1 cellular context compared by ENCODE assay signal in the genomic region with DNA sequence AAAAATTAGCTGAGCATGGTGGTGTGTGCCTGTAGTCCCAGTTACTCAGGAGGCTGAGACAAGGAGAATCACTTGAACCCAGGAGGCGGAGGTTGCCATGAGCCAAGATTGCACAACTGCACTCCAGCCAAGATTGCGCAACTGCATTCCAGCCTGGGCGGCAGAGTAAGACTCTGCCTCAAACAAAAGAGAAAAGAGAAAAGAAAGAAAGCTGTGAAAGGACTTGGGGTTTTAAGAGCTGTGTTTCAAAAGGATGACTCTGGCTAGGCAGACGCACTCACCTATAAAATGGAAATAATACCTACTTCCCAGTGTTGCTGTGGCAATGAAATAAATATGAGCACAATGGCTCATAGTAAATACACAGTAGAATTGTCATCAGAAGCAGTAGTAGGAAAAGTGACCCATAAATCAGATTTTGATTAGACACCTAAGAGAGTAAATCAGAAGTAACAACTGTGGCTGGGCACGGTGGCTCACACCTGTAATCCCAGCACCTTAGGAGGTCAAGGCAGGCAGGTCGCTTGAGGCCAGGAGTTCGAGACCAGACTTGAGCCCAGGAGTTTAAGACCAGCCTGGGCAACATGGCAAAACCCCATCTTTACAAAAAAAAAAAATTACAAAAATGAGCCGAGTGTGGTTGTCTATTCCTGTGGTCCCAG.
TF ChIP-seq lines count a peak whose summit lies in the region.

No MANE protein-coding gene starts in this region.

TF ChIP-seq in IMR-90, 13 proteins besides CTCF, POLR2A, EP300 and RAD21 (continued from another document):
- TF ChIP-seq, protein P1, sequence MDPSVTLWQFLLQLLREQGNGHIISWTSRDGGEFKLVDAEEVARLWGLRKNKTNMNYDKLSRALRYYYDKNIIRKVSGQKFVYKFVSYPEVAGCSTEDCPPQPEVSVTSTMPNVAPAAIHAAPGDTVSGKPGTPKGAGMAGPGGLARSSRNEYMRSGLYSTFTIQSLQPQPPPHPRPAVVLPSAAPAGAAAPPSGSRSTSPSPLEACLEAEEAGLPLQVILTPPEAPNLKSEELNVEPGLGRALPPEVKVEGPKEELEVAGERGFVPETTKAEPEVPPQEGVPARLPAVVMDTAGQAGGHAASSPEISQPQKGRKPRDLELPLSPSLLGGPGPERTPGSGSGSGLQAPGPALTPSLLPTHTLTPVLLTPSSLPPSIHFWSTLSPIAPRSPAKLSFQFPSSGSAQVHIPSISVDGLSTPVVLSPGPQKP (IDR thresholded peaks at IDR 0.05; ENCODE audit: borderline replicate concordance, low read depth, low read length): no peak
